In genomic region chr2:152602750-152603149, GRCh38 we compare ENCODE assay signal across 25 cellular contexts.
"Had no signal": no experiment of that assay in that cellular context is flagged by ENCODE, and none has a peak within 500 bp of the region (broad histone marks: within the 10 kb centered on the region; RNA-seq: fewer than 3 reads in every experiment).

No MANE protein-coding gene starts in this region.

- H3K9me3 ChIP-seq: colonic mucosa, esophagus squamous epithelium, left lung, neutrophil, pancreas, spleen, thoracic aorta, transverse colon, upper lobe of right lung, uterus had no signal

- H3K27me3 Mint-ChIP-seq: dendritic cell treated with granulocyte-macrophage colony-stimulating factor and Interleukin-4, amounts not matched to agents 40 ng/mL and 50 ng/mL, for 4 days; naive thymus-derived CD4-positive, alpha-beta T cell; stimulated activated naive B cell treated with anti-CD40 and anti-IgM and Interleukin-4, amounts not matched to agents 10 μg/mL and 1 μg/mL and 100 μg/mL, for 72 hours; stimulated activated naive CD8-positive, alpha-beta T cell treated with anti-CD3 and anti-CD28 coated beads, Interleukin-15, Interleukin-2, amounts not matched to agents 100 ng/mL and 50 ng/mL, for 24 hours had no signal

- H3K4me3 Mint-ChIP-seq: central memory CD8-positive, alpha-beta T cell; dendritic cell treated with granulocyte-macrophage colony-stimulating factor and Interleukin-4, amounts not matched to agents 40 ng/mL and 50 ng/mL, for 4 days; naive thymus-derived CD4-positive, alpha-beta T cell; stimulated activated naive B cell treated with anti-CD40 and anti-IgM and Interleukin-4, amounts not matched to agents 10 μg/mL and 1 μg/mL and 100 μg/mL, for 72 hours; stimulated activated naive CD8-positive, alpha-beta T cell treated with anti-CD3 and anti-CD28 coated beads, Interleukin-15, Interleukin-2, amounts not matched to agents 100 ng/mL and 50 ng/mL, for 24 hours had no signal

- DNase-seq: colonic mucosa; effector memory CD4-positive, alpha-beta T cell; erythroblast; esophagus squamous epithelium; foreskin melanocyte; head of caudate nucleus; kidney; left cardiac atrium; left lung; midbrain; naive thymus-derived CD4-positive, alpha-beta T cell; pancreas; right cardiac atrium; spleen; stimulated activated CD4-positive, alpha-beta T cell treated with anti-CD3 and anti-CD28 coated beads, Interleukin-2, amount 100 ng/mL, for 48 hours; stimulated activated naive B cell treated with anti-CD40 and anti-IgM and Interleukin-4, amounts not matched to agents 10 μg/mL and 1 μg/mL and 100 μg/mL, for 72 hours; transverse colon; upper lobe of right lung; uterus had no signal

- ATAC-seq: left cardiac atrium; left lung; naive thymus-derived CD4-positive, alpha-beta T cell; pancreas; right cardiac atrium; stimulated activated naive B cell treated with anti-CD40 and anti-IgM and Interleukin-4, amounts not matched to agents 10 μg/mL and 1 μg/mL and 100 μg/mL, for 72 hours; upper lobe of right lung had no signal

- H3K36me3 ChIP-seq: colonic mucosa, esophagus squamous epithelium, left lung, neutrophil, pancreas, spleen, thoracic aorta, transverse colon, uterus had no signal

- H3K27ac Mint-ChIP-seq: dendritic cell treated with granulocyte-macrophage colony-stimulating factor and Interleukin-4, amounts not matched to agents 40 ng/mL and 50 ng/mL, for 4 days; naive thymus-derived CD4-positive, alpha-beta T cell; stimulated activated naive B cell treated with anti-CD40 and anti-IgM and Interleukin-4, amounts not matched to agents 10 μg/mL and 1 μg/mL and 100 μg/mL, for 72 hours; stimulated activated naive CD8-positive, alpha-beta T cell treated with anti-CD3 and anti-CD28 coated beads, Interleukin-15, Interleukin-2, amounts not matched to agents 100 ng/mL and 50 ng/mL, for 24 hours had no signal

- H3K27ac ChIP-seq: colonic mucosa, esophagus squamous epithelium, left lung, neutrophil, pancreas, skin epidermis, spleen, thoracic aorta, transverse colon, upper lobe of right lung, uterus had no signal

- H3K4me1 Mint-ChIP-seq: central memory CD8-positive, alpha-beta T cell had no signal

- H3K4me1 ChIP-seq: colonic mucosa, esophagus squamous epithelium, left lung, pancreas, spleen, transverse colon, upper lobe of right lung, uterus had no signal

- H3K4me3 ChIP-seq: colonic mucosa, esophagus squamous epithelium, left lung, pancreas, skin epidermis, spleen, thoracic aorta, transverse colon, upper lobe of right lung, uterus had no signal

- H3K9me3 Mint-ChIP-seq: central memory CD8-positive, alpha-beta T cell; dendritic cell treated with granulocyte-macrophage colony-stimulating factor and Interleukin-4, amounts not matched to agents 40 ng/mL and 50 ng/mL, for 4 days; stimulated activated naive B cell treated with anti-CD40 and anti-IgM and Interleukin-4, amounts not matched to agents 10 μg/mL and 1 μg/mL and 100 μg/mL, for 72 hours; stimulated activated naive CD8-positive, alpha-beta T cell treated with anti-CD3 and anti-CD28 coated beads, Interleukin-15, Interleukin-2, amounts not matched to agents 100 ng/mL and 50 ng/mL, for 24 hours had no signal

- H3K36me3 Mint-ChIP-seq: naive thymus-derived CD4-positive, alpha-beta T cell; stimulated activated naive B cell treated with anti-CD40 and anti-IgM and Interleukin-4, amounts not matched to agents 10 μg/mL and 1 μg/mL and 100 μg/mL, for 72 hours had no signal

- H3K27me3 ChIP-seq: colonic mucosa, esophagus squamous epithelium, left lung, neutrophil, pancreas, spleen, transverse colon, upper lobe of right lung, uterus had no signal
